In genomic region chr20:61798632-61799031, GRCh38 we compare ENCODE assay signal across 16 cellular contexts.
DNase-seq lines count a peak whose midpoint lies in the region; ATAC-seq, FAIRE-seq and TF ChIP-seq lines count a peak whose summit lies in the region.
"Had no signal": no experiment of that assay in that cellular context is flagged by ENCODE, and none has a peak within 500 bp of the region (broad histone marks: within the 10 kb centered on the region; RNA-seq: fewer than 3 reads in every experiment).

No MANE protein-coding gene starts in this region.

- intact Hi-C loops in body of pancreas (cut with DNase I): no loop called here

- H3K4me1 ChIP-seq in BLaER1 treated with 17β-estradiol and CSF1 and Interleukin-3, amounts not matched to agents 10 nM and 100 nM: peaks cover 17 to 78% (median 69%) of the 10 kb centered on the region in 10 experiments; a peak in 19 of 20 replicates
- H3K4me1 ChIP-seq in H1 (replicated peaks in 1 of 4; ENCODE audit: control insufficient read depth in 3 of 4, insufficient read depth in 4 of 4, low read length in 3 of 4): peaks cover 0 to 3% (median 0%) of the 10 kb centered on the region in 4 experiments; a peak in 2 of 7 replicates
- peaks cover 3 to 7% of the 10 kb centered on the region in 2 donors for H3K4me1 ChIP-seq in neuronal stem cell (ENCODE audit: control insufficient read depth in 2 of 2, insufficient read depth in 1 of 2, low read depth in 1 of 2, low read length in 2 of 2)
- H3K4me1 ChIP-seq in body of pancreas: peaks cover 3% of the 10 kb centered on the region

- no peak overlapping the region for H2BK120ac ChIP-seq in H1 (replicated peaks; ENCODE audit: low read depth, low read length)
- no peak overlapping the region for H2BK120ac ChIP-seq in neuronal stem cell (ENCODE audit: low read depth, low read length)

- H4K8ac ChIP-seq in H1 (ENCODE audit: extremely low read depth, insufficient read depth, low read length): peak overlapping the region; percentile 63; the same call in 1 of the 2 replicates
- H4K8ac ChIP-seq in neuronal stem cell (ENCODE audit: low read depth, low read length): no peak overlapping the region

- no peak overlapping the region for H2AK5ac ChIP-seq in H1 (ENCODE audit: low read depth, low read length)
- H2AK5ac ChIP-seq in neuronal stem cell (ENCODE audit: low read depth, low read length): peak overlapping the region; percentile 66

- no peak overlapping the region for H3K4ac ChIP-seq in H1 (replicated peaks; ENCODE audit: insufficient read length, low read depth, low read length)
- no peak overlapping the region for H3K4ac ChIP-seq in neuronal stem cell (ENCODE audit: low read length)

- no peak for FAIRE-seq in H1 (lab: Jason Lieb, UNC)
- FAIRE-seq: K562 had no signal

- H3K4me2 ChIP-seq in BLaER1 treated with 17β-estradiol and CSF1 and Interleukin-3, amounts not matched to agents 10 nM and 100 nM: peak overlapping the region in 9 of 11 experiments; percentile 39 to 97 (median 83); a peak in 16 of 22 replicates
- no peak overlapping the region for H3K4me2 ChIP-seq in H1 (ENCODE audit: insufficient read depth in 1 of 2, low read depth in 2 of 2, low read length in 2 of 2)
- H3K4me2 ChIP-seq in neuronal stem cell (ENCODE audit: insufficient read depth, low read length, poor library complexity, severe bottlenecking): no peak overlapping the region

- no peak overlapping the region for H2BK15ac ChIP-seq in H1 (ENCODE audit: low read length)
- H2BK15ac ChIP-seq in neuronal stem cell (ENCODE audit: low read length): no peak overlapping the region

- in situ Hi-C loops in brain microvascular endothelial cell (cut with HindIII; ENCODE audit: low pct_ligation_motif_present, low sequenced_read_pairs): no loop called here

- DNase-seq in NCI-H524 (lab: John Stamatoyannopoulos, UW) (peak; percentile 19 to 52), NCI-H524 treated with DMSO at 0.1 percent for 48 hours (lab: John Stamatoyannopoulos, UW) (no peak), H1 (ENCODE audit: low read depth in 1 of 2, low spot score in 2 of 2) (no peak), neuronal stem cell (ENCODE audit: low spot score) (no peak), brain microvascular endothelial cell (no peak), body of pancreas (no peak)
- DNase-seq in stimulated activated CD4-positive, alpha-beta T cell treated with anti-CD3 and anti-CD28 coated beads, Interleukin-4, amount 100 ng/mL, for 24 hours: no peak
- DNase-seq: AML-193; C1 segment of cervical spinal cord; Calu3; CD4-positive, alpha-beta T cell; DMS 273 treated with DMSO at 0.1 percent for 48 hours; H7 had no signal

- H3K56ac ChIP-seq in H1 (replicated peaks; ENCODE audit: insufficient read length, low read depth, low read length): no peak overlapping the region

- ATAC-seq in body of pancreas: no peak
- ATAC-seq: K562 had no signal

- no peak overlapping the region for H3K18ac ChIP-seq in H1 (ENCODE audit: extremely low read depth, low read length)
- H3K18ac ChIP-seq in neuronal stem cell (ENCODE audit: low read length): peak overlapping the region; percentile 77

- POLR2A ChIA-PET in H1 (lab: Charles Lee; ENCODE audit: partially characterized antibody): interaction anchor here (1.2 kb wide), 1 partner anchor 9 kb away, joined by 3 read pairs; no protein-coding TSS in a partner anchor

- H3K23ac ChIP-seq in H1 (ENCODE audit: insufficient read length): no peak overlapping the region
- peak overlapping the region; percentile 40 for H3K23ac ChIP-seq in neuronal stem cell (ENCODE audit: low read depth, low read length, poor library complexity)

- H2BK12ac ChIP-seq in H1 (ENCODE audit: low read depth, low read length) (no peak overlapping the region), neuronal stem cell (ENCODE audit: low read length) (no peak overlapping the region)

- CTCF ChIA-PET in H1 (lab: Charles Lee; ENCODE audit: partially characterized antibody): interaction anchor here (1.1 to 3.4 kb wide), 5 partner anchors 13 to 98 kb away, joined by 3 to 12 read pairs (median 4); no protein-coding TSS in a partner anchor

- no peak overlapping the region for H2BK5ac ChIP-seq in H1 (ENCODE audit: low read depth, low read length)
- no peak overlapping the region for H2BK5ac ChIP-seq in neuronal stem cell (ENCODE audit: low read length)

- no peaks in the 10 kb centered on the region for H3K79me2 ChIP-seq in H1 (ENCODE audit: control insufficient read depth in 1 of 2, insufficient read depth in 2 of 2, low read length in 2 of 2)

- WGBS in H1 (ENCODE audit: extremely low coverage in 1 of 2, insufficient coverage in 1 of 2, insufficient read length in 1 of 2, insufficient replicate concordance in 2 of 2, low coverage in 1 of 2, low lambda C conversion rate in 2 of 2, missing lambda C conversion rate in 1 of 2), 2 experiments: 98% methylated on average over 15 of the region's 16 CpGs; no CpG with 5 or more reads in 1 of the 2 experiments
- no CpG with 5 or more reads among the region's 16 CpGs for WGBS in neuronal stem cell (ENCODE audit: extremely low coverage in 2 of 2, insufficient read length in 2 of 2, insufficient replicate concordance in 1 of 2), 2 donors
- 82 to 91% methylated on average over 10 to 15 of the region's 16 CpGs for WGBS in body of pancreas, 2 donors

- peaks cover 33 to 48% (median 41%) of the 10 kb centered on the region in 11 experiments for H3K27me3 ChIP-seq in BLaER1 treated with 17β-estradiol and CSF1 and Interleukin-3, amounts not matched to agents 10 nM and 100 nM
- no peaks in the 10 kb centered on the region for H3K27me3 ChIP-seq in H1 (replicated peaks in 1 of 4; ENCODE audit: control insufficient read depth in 3 of 4, extremely low read depth in 1 of 4, insufficient read depth in 3 of 4, low read length in 3 of 4)
- H3K27me3 ChIP-seq in neuronal stem cell (ENCODE audit: control insufficient read depth in 3 of 3, insufficient read depth in 3 of 3, low read depth in 1 of 3, low read length in 3 of 3): no peaks in the 10 kb centered on the region
- peaks cover 2% of the 10 kb centered on the region for H3K27me3 ChIP-seq in brain microvascular endothelial cell (replicated peaks)
- no peaks in the 10 kb centered on the region for H3K27me3 ChIP-seq in body of pancreas

- no peak overlapping the region for H3K4me3 ChIP-seq in BLaER1 treated with 17β-estradiol and CSF1 and Interleukin-3, amounts not matched to agents 10 nM and 100 nM
- H3K4me3 ChIP-seq in H1 (ENCODE audit: extremely low read depth in 1 of 4, insufficient read depth in 2 of 4, low read depth in 3 of 4, low read length in 4 of 4) (no peak overlapping the region), neuronal stem cell (ENCODE audit: low read length in 2 of 2) (no peak overlapping the region), brain microvascular endothelial cell (ENCODE audit: low read depth, low read length) (no peak overlapping the region), body of pancreas (no peak overlapping the region)
- H3K4me3 ChIP-seq: K562 had no signal

- H2BK20ac ChIP-seq in H1 (ENCODE audit: low read length): no peak overlapping the region

- no peaks in the 10 kb centered on the region for H3K36me3 ChIP-seq in BLaER1 treated with 17β-estradiol and CSF1 and Interleukin-3, amounts not matched to agents 10 nM and 100 nM
- H3K36me3 ChIP-seq in H1 (ENCODE audit: control insufficient read depth in 2 of 4, insufficient read depth in 4 of 4, low read length in 3 of 4) (no peaks in the 10 kb centered on the region), neuronal stem cell (replicated peaks in 1 of 2; ENCODE audit: control insufficient read depth in 2 of 2, insufficient read depth in 2 of 2, low read length in 2 of 2) (no peaks in the 10 kb centered on the region), brain microvascular endothelial cell (replicated peaks) (no peaks in the 10 kb centered on the region), body of pancreas (replicated peaks in 1 of 2; ENCODE audit: insufficient read depth in 1 of 2, low read depth in 2 of 2) (no peaks in the 10 kb centered on the region)

- peaks cover 0 to 57% (median 23%) of the 10 kb centered on the region in 11 experiments; a peak in 16 of 22 replicates for H4K20me1 ChIP-seq in BLaER1 treated with 17β-estradiol and CSF1 and Interleukin-3, amounts not matched to agents 10 nM and 100 nM
- H4K20me1 ChIP-seq in H1 (replicated peaks in 1 of 2; ENCODE audit: control insufficient read depth in 1 of 2, insufficient read depth in 2 of 2, low read length in 2 of 2): peaks cover 0 to 4% of the 10 kb centered on the region in 2 experiments

- H3K9ac ChIP-seq in BLaER1 treated with 17β-estradiol and CSF1 and Interleukin-3, amounts not matched to agents 10 nM and 100 nM: peak overlapping the region in 4 of 11 experiments; percentile 7 to 40 (median 31); a peak in 2 of 22 replicates
- H3K9ac ChIP-seq in H1 (replicated peaks in 1 of 4; ENCODE audit: extremely low read depth in 1 of 4, low read depth in 3 of 4, low read length in 3 of 4): no peak overlapping the region
- H3K9ac ChIP-seq in neuronal stem cell (ENCODE audit: low read depth, low read length, poor library complexity): peak overlapping the region; percentile 61

- peak overlapping the region in 6 of 11 experiments; percentile 29 to 77 (median 58); a peak in 9 of 22 replicates for H3K27ac ChIP-seq in BLaER1 treated with 17β-estradiol and CSF1 and Interleukin-3, amounts not matched to agents 10 nM and 100 nM
- no peak overlapping the region for H3K27ac ChIP-seq in H1 (ENCODE audit: low read depth, low read length)
- no peak overlapping the region for H3K27ac ChIP-seq in neuronal stem cell (replicated peaks; ENCODE audit: low read length)
- H3K27ac ChIP-seq in brain microvascular endothelial cell: no peak overlapping the region
- H3K27ac ChIP-seq in body of pancreas: no peak overlapping the region
- H3K27ac ChIP-seq: 22Rv1 had no signal

- H4K5ac ChIP-seq in H1 (ENCODE audit: insufficient read length, low read depth, low read length): no peak overlapping the region

- H3K14ac ChIP-seq in H1 (ENCODE audit: insufficient read length) (no peak overlapping the region), neuronal stem cell (ENCODE audit: low read length) (no peak overlapping the region)

- TF ChIP-seq POLR2A in H1 (IDR thresholded peaks at IDR 0.05; ENCODE audit: control extremely low read depth in 1 of 2, low read depth in 2 of 2, low read length in 2 of 2) (no peak), body of pancreas (IDR thresholded peaks at IDR 0.05) (no peak)

- H4K91ac ChIP-seq in H1 (replicated peaks; ENCODE audit: insufficient read length, low read length) (no peak overlapping the region), neuronal stem cell (ENCODE audit: low read depth, low read length, poor library complexity) (no peak overlapping the region)

- TF ChIP-seq CTCF in H1 (IDR thresholded peaks at IDR 0.05; ENCODE audit: control extremely low read depth in 1 of 3, insufficient read depth in 1 of 3, low read depth in 1 of 3, low read length in 3 of 3) (no peak), brain microvascular endothelial cell (IDR thresholded peaks at IDR 0.05; ENCODE audit: low read depth, low read length, missing control alignments) (no peak), body of pancreas (IDR thresholded peaks at IDR 0.05) (no peak)

- no peak for TF ChIP-seq EP300 in H1 (IDR thresholded peaks at IDR 0.05; ENCODE audit: borderline replicate concordance in 1 of 2, low read depth in 2 of 2, low read length in 2 of 2)

- H3K79me1 ChIP-seq in H1 (ENCODE audit: low read depth, low read length) (no peaks in the 10 kb centered on the region), neuronal stem cell (ENCODE audit: low read depth, low read length) (no peaks in the 10 kb centered on the region)

- no peak overlapping the region for H2AFZ ChIP-seq in H1 (ENCODE audit: low read length)
- no peak overlapping the region for H2AFZ ChIP-seq in neuronal stem cell (ENCODE audit: low read length)

- TF ChIP-seq RAD21 in H1 (IDR thresholded peaks at IDR 0.05 in 1 of 2, conservative IDR thresholded peaks at IDR 0.05 in 1 of 2; ENCODE audit: low read depth in 2 of 2, low read length in 2 of 2): no peak

- no peaks in the 10 kb centered on the region for H3K9me3 ChIP-seq in BLaER1 treated with 17β-estradiol and CSF1 and Interleukin-3, amounts not matched to agents 10 nM and 100 nM (replicated peaks in 1 of 11)
- H3K9me3 ChIP-seq in H1 (ENCODE audit: insufficient read depth in 2 of 2, low read depth in 1 of 2, low read length in 1 of 2): no peaks in the 10 kb centered on the region
- H3K9me3 ChIP-seq in neuronal stem cell (replicated peaks in 1 of 2; ENCODE audit: control insufficient read depth in 2 of 2, insufficient read depth in 1 of 2, low read depth in 1 of 2, low read length in 2 of 2): no peaks in the 10 kb centered on the region
- H3K9me3 ChIP-seq in body of pancreas: no peaks in the 10 kb centered on the region

- peaks cover 3% of the 10 kb centered on the region; the same call in 1 of the 2 replicates for H3K23me2 ChIP-seq in H1 (ENCODE audit: low read depth, low read length)

Comparison
In these comparisons a context has a peak if more than half of its experiments do, and no peak if none do; other contexts are left out.
1. DNase-seq: peak in NCI-H524 (2 of 2); none in NCI-H524 treated with DMSO at 0.1 percent for 48 hours (single experiment), H1 (0 of 2), neuronal stem cell (single experiment), brain microvascular endothelial cell (single experiment), stimulated activated CD4-positive, alpha-beta T cell treated with anti-CD3 and anti-CD28 coated beads, Interleukin-4, amount 100 ng/mL, for 24 hours (single experiment) and body of pancreas (0 of 4).
2. H3K27ac ChIP-seq: peak in BLaER1 treated with 17β-estradiol and CSF1 and Interleukin-3, amounts not matched to agents 10 nM and 100 nM (6 of 11); none in H1 (single experiment), neuronal stem cell (single experiment), brain microvascular endothelial cell (single experiment) and body of pancreas (0 of 4).
3. H3K4me2 ChIP-seq: peak in BLaER1 treated with 17β-estradiol and CSF1 and Interleukin-3, amounts not matched to agents 10 nM and 100 nM (9 of 11); none in H1 (0 of 2) and neuronal stem cell (single experiment).